In the genomic region with DNA sequence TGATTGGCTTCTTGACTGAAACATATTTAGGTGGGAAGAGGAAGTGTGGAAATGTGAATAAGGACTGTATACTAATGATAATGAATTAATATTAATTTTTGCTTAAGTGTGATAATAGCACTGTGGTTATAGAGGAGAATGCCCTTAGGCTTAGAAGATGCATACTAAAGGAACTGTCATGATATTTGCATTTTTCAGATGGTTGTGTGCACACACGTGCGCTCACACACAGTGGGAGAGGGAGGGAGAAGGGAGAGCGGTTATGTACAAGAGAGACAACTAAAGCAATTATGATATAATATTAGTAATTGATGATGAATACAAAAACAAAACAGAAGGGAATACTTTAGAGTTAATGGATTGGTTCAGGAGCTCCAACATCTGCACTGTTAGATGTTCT, we compare ENCODE assay signal across 25 cellular contexts. TPM values are rescaled to one million over a fixed set of nuclear protein-coding genes. Genes with fewer than 3 reads are reported as not detected.
DNase-seq lines count a peak whose midpoint lies in the region; TF ChIP-seq lines count a peak whose summit lies in the region.
"Had no signal": no experiment of that assay in that cellular context is flagged by ENCODE, and none has a peak within 500 bp of the region (broad histone marks: within the 10 kb centered on the region; RNA-seq: fewer than 3 reads in every experiment).

No MANE protein-coding gene starts in this region.

- H3K36me3 Mint-ChIP-seq in chondrocyte (ENCODE audit: low read depth), result no peaks in the 10 kb centered on the region

- H3K4me3 ChIP-seq in AG10803 (ENCODE audit: low read length), result no peak overlapping the region
- H3K4me3 ChIP-seq in OCI-LY3 (ENCODE audit: low read length), result no peak overlapping the region
- no peak overlapping the region for H3K4me3 ChIP-seq in smooth muscle cell
- H3K4me3 ChIP-seq in esophagus muscularis mucosa, result no peak overlapping the region
- H3K4me3 ChIP-seq: adrenal gland, gastroesophageal sphincter, thoracic aorta had no signal

- H2AFZ ChIP-seq in OCI-LY3 (ENCODE audit: low read depth, low read length) (no peak overlapping the region), smooth muscle cell (ENCODE audit: low read depth) (no peak overlapping the region)
- H2AFZ ChIP-seq: parathyroid adenoma had no signal

- H4K20me1 ChIP-seq in OCI-LY3 (ENCODE audit: insufficient read depth, low read length) (peaks cover 54% of the 10 kb centered on the region), smooth muscle cell (ENCODE audit: low read depth) (peaks cover 100% of the 10 kb centered on the region)

- H3K4me2 ChIP-seq in OCI-LY3 (ENCODE audit: low read length), result peak overlapping the region; percentile 28
- H3K4me2 ChIP-seq in smooth muscle cell, result no peak overlapping the region

- H3K27ac ChIP-seq in OCI-LY3 (ENCODE audit: low read length) (no peak overlapping the region), smooth muscle cell (ENCODE audit: low read depth) (no peak overlapping the region), esophagus muscularis mucosa (replicated peaks in 1 of 4) (no peak overlapping the region)
- H3K27ac ChIP-seq: adrenal gland, gastroesophageal sphincter, parathyroid adenoma, thoracic aorta had no signal

- H3K9ac ChIP-seq in OCI-LY3 (ENCODE audit: low read length), result no peak overlapping the region
- H3K9ac ChIP-seq in smooth muscle cell (ENCODE audit: low read depth), result no peak overlapping the region
- H3K9ac ChIP-seq: parathyroid adenoma had no signal

- TF ChIP-seq EP300 in esophagus muscularis mucosa (IDR thresholded peaks at IDR 0.05), result no peak

- peaks cover 40% of the 10 kb centered on the region for H3K4me1 ChIP-seq in OCI-LY3 (ENCODE audit: low read length)
- peaks cover 16% of the 10 kb centered on the region for H3K4me1 ChIP-seq in smooth muscle cell (ENCODE audit: low read depth)
- peaks cover 14 to 36% (median 20%) of the 10 kb centered on the region in 4 donors for H3K4me1 ChIP-seq in esophagus muscularis mucosa
- H3K4me1 ChIP-seq: parathyroid adenoma had no signal

- H3K27me3 ChIP-seq in OCI-LY3 (ENCODE audit: low read depth, low read length) (no peaks in the 10 kb centered on the region), smooth muscle cell (ENCODE audit: low read depth) (no peaks in the 10 kb centered on the region), esophagus muscularis mucosa (no peaks in the 10 kb centered on the region)
- H3K27me3 ChIP-seq: adrenal gland, gastroesophageal sphincter had no signal

- peak overlapping the region; percentile 25 for H3K27ac Mint-ChIP-seq in chondrocyte (ENCODE audit: unreplicated experiment)
- H3K27ac Mint-ChIP-seq: nephron progenitor cell had no signal

- intact Hi-C loops in esophagus muscularis mucosa (cut with DNase I), result no loop called here

- WGBS in smooth muscle cell (ENCODE audit: low lambda C conversion rate), result 72% methylated on average over 3 of the region's 3 CpGs
- WGBS in esophagus muscularis mucosa, result 89% methylated on average over 3 of the region's 3 CpGs

- H3K27me3 Mint-ChIP-seq in chondrocyte (ENCODE audit: low read depth), result no peaks in the 10 kb centered on the region
- H3K27me3 Mint-ChIP-seq: CD4-positive, CD25-positive, alpha-beta regulatory T cell had no signal

- TF ChIP-seq POLR2A in erythroblast (IDR thresholded peaks at IDR 0.05; ENCODE audit: low read length) (no peak), esophagus muscularis mucosa (IDR thresholded peaks at IDR 0.05; ENCODE audit: low read depth) (no peak)

- H3K36me3 ChIP-seq in OCI-LY3 (replicated peaks; ENCODE audit: low read depth, low read length), result no peaks in the 10 kb centered on the region
- no peaks in the 10 kb centered on the region for H3K36me3 ChIP-seq in smooth muscle cell (ENCODE audit: low read depth)
- H3K36me3 ChIP-seq in esophagus muscularis mucosa, result no peaks in the 10 kb centered on the region
- H3K36me3 ChIP-seq: adrenal gland, gastroesophageal sphincter, thoracic aorta had no signal

- TF ChIP-seq CTCF in AG10803 (conservative IDR thresholded peaks at IDR 0.05; ENCODE audit: low read length), result no peak
- no peak for TF ChIP-seq CTCF in OCI-LY3 (IDR thresholded peaks at IDR 0.05; ENCODE audit: low read depth, low read length)
- TF ChIP-seq CTCF in chondrocyte (IDR thresholded peaks at IDR 0.05), result no peak
- no peak for TF ChIP-seq CTCF in smooth muscle cell (IDR thresholded peaks at IDR 0.05; ENCODE audit: borderline replicate concordance, insufficient read depth, poor library complexity, severe bottlenecking)
- TF ChIP-seq CTCF in esophagus muscularis mucosa (IDR thresholded peaks at IDR 0.05), result no peak

- peaks cover 24% of the 10 kb centered on the region for H3K4me1 Mint-ChIP-seq in chondrocyte (ENCODE audit: low read depth)

- H3F3A ChIP-seq in smooth muscle cell (ENCODE audit: low read depth), result peaks cover 10% of the 10 kb centered on the region

- peaks cover 72% of the 10 kb centered on the region for H3K79me2 ChIP-seq in OCI-LY3 (ENCODE audit: low read length)
- peaks cover 100% of the 10 kb centered on the region for H3K79me2 ChIP-seq in smooth muscle cell (ENCODE audit: low read depth)

- no peak overlapping the region for H3K4me3 Mint-ChIP-seq in chondrocyte (ENCODE audit: unreplicated experiment)
- H3K4me3 Mint-ChIP-seq: CD4-positive, CD25-positive, alpha-beta regulatory T cell; mesothelial cell of epicardium; nephron progenitor cell had no signal

- H3K9me3 ChIP-seq in OCI-LY3 (ENCODE audit: insufficient read depth, low read length) (no peaks in the 10 kb centered on the region), smooth muscle cell (replicated peaks; ENCODE audit: low read depth) (no peaks in the 10 kb centered on the region), esophagus muscularis mucosa (no peaks in the 10 kb centered on the region)
- H3K9me3 ChIP-seq: adrenal gland, gastroesophageal sphincter, thoracic aorta had no signal

- DNase-seq in AG10803 (ENCODE audit: low read depth), result peak; percentile 8
- peak; percentile 18 for DNase-seq in EL
- DNase-seq in chondrocyte (ENCODE audit: low spot score), result no peak
- no peak for DNase-seq in erythroblast (lab: John Stamatoyannopoulos, UW)
- no peak for DNase-seq in smooth muscle cell (lab: John Stamatoyannopoulos, UW; ENCODE audit: unreplicated experiment)
- DNase-seq in anterior cingulate cortex (lab: John Stamatoyannopoulos, UW), result no peak
- DNase-seq in esophagus muscularis mucosa (ENCODE audit: extremely low spot score), result no peak
- DNase-seq: activated CD4-positive, alpha-beta T cell treated with anti-CD3 and anti-CD28 coated beads for 1 hour; adrenal gland; CD4-positive, CD25-positive, alpha-beta regulatory T cell; effector memory CD4-positive, alpha-beta T cell; left ventricle myocardium superior; NCI-H1436 treated with DMSO at 0.1 percent for 48 hours; NCI-H510A treated with DMSO at 0.1 percent for 48 hours; nephron progenitor cell; right cardiac atrium; Right ventricle myocardium superior; stimulated activated CD4-positive, alpha-beta T cell treated with anti-CD3 and anti-CD28 coated beads, Interleukin-12 subunit alpha, Interleukin-12 subunit beta, amount 100 ng/mL, for 4 hours; stimulated activated CD4-positive, alpha-beta T cell treated with anti-CD3 and anti-CD28 coated beads, Interleukin-4, amount 100 ng/mL, for 24 hours; stimulated activated naive CD4-positive, alpha-beta T cell had no signal

- H3K9me3 Mint-ChIP-seq in chondrocyte (ENCODE audit: low read depth), result no peaks in the 10 kb centered on the region
- H3K9me3 Mint-ChIP-seq: mesothelial cell of epicardium, nephron progenitor cell had no signal

RNA-seq across cellular contexts. Expression of a gene that starts 54.2 kb away (rescaled TPM):
- 19.6 to 25.2 TPM (median 23.7 TPM) in 3 replicates for total RNA-seq in chondrocyte
- 25.7 and 29.3 TPM in 2 replicates for total RNA-seq in smooth muscle cell
- polyA plus RNA-seq in smooth muscle cell, result 4.4 and 5.5 TPM in 2 replicates
- total RNA-seq in esophagus muscularis mucosa, result 10 to 100 TPM; 12.9 to 14.8 (median 13.8) TPM

Comparison
In these comparisons a context has a peak if more than half of its experiments do, and no peak if none do; other contexts are left out.
1. DNase-seq: peak in AG10803 (single experiment) and EL (single experiment); none in chondrocyte (single experiment), erythroblast (0 of 2), smooth muscle cell (single experiment), anterior cingulate cortex (0 of 58) and esophagus muscularis mucosa (single experiment).